Comparison of ENCODE assay signal across 14 cellular contexts in genomic region chr7:129859188-129859587, GRCh38.
A peak's percentile ranks its signal among the peaks of the same experiment; 100 is the strongest.
DNase-seq lines count a peak whose midpoint lies in the region; ATAC-seq, FAIRE-seq and TF ChIP-seq lines count a peak whose summit lies in the region.
"Had no signal": no experiment of that assay in that cellular context is flagged by ENCODE, and none has a peak within 500 bp of the region (broad histone marks: within the 10 kb centered on the region; RNA-seq: fewer than 3 reads in every experiment).

No MANE protein-coding gene starts in this region.

- POLR2A ChIA-PET in naive thymus-derived CD4-positive, alpha-beta T cell (lab: Charles Lee) = no interaction called here

- H3K9ac ChIP-seq in MM.1S (ENCODE audit: low read length) (no peak overlapping the region), astrocyte (ENCODE audit: low read length) (no peak overlapping the region)

- no peaks in the 10 kb centered on the region for H3K9me2 ChIP-seq in MM.1S (replicated peaks; ENCODE audit: insufficient read depth, low read length)

- H3K27me3 ChIP-seq in MM.1S (replicated peaks; ENCODE audit: insufficient read depth, low read length) = no peaks in the 10 kb centered on the region
- no peaks in the 10 kb centered on the region for H3K27me3 ChIP-seq in astrocyte (ENCODE audit: insufficient read depth, low read length)
- no peaks in the 10 kb centered on the region for H3K27me3 ChIP-seq in naive thymus-derived CD4-positive, alpha-beta T cell (ENCODE audit: control insufficient read depth in 2 of 2, insufficient read depth in 2 of 2, low read length in 2 of 2)
- no peaks in the 10 kb centered on the region for H3K27me3 ChIP-seq in dorsolateral prefrontal cortex

- FAIRE-seq in GM18507 (lab: Jason Lieb, UNC) (peak; percentile 74), astrocyte (lab: Jason Lieb, UNC) (no peak)
- FAIRE-seq: urothelium cell line had no signal

- H4K20me1 ChIP-seq in MM.1S (ENCODE audit: insufficient read depth, low read length) (peaks cover 33% of the 10 kb centered on the region), astrocyte (ENCODE audit: insufficient read depth, low read length) (peaks cover 52% of the 10 kb centered on the region)

- no peak for DNase-seq in GM18507 (ENCODE audit: extremely low spot score, insufficient read length, low read depth)
- DNase-seq in MM.1S = no peak
- peak; percentile 81 for DNase-seq in astrocyte (ENCODE audit: low read depth)
- DNase-seq in naive thymus-derived CD4-positive, alpha-beta T cell = no peak
- no peak for DNase-seq in GM19240 (ENCODE audit: insufficient read length, low spot score)
- no peak for DNase-seq in ecto neural progenitor cell (ENCODE audit: low spot score)
- DNase-seq in dorsolateral prefrontal cortex = no peak
- DNase-seq in iPS-NIHi7 (ENCODE audit: extremely low spot score) = no peak
- DNase-seq: DND-41; foreskin fibroblast; NCI-H2029 treated with DMSO at 0.1 percent for 48 hours; stimulated activated CD4-positive, alpha-beta T cell treated with anti-CD3 and anti-CD28 coated beads, Interleukin-4, amount 100 ng/mL, for 24 hours; T-helper 9 cell had no signal

- H3K4me2 ChIP-seq in MM.1S (ENCODE audit: low read depth, low read length) (peak overlapping the region; percentile 7; the same call in 1 of the 2 replicates), astrocyte (ENCODE audit: low read length) (no peak overlapping the region)

- CTCF ChIA-PET in naive thymus-derived CD4-positive, alpha-beta T cell (lab: Charles Lee) = interaction anchor here (0.9 kb wide), 1 partner anchor 28 kb away, joined by 3 read pairs; no protein-coding TSS in a partner anchor

- peaks cover 3% of the 10 kb centered on the region for H3K36me3 Mint-ChIP-seq in astrocyte (ENCODE audit: low read depth, unreplicated experiment)
- H3K36me3 Mint-ChIP-seq in naive thymus-derived CD4-positive, alpha-beta T cell = peaks cover 0 to 22% (median 4%) of the 10 kb centered on the region in 5 donors

- H3K79me2 ChIP-seq in MM.1S (ENCODE audit: low read length) = peaks cover 99% of the 10 kb centered on the region
- H3K79me2 ChIP-seq in astrocyte (ENCODE audit: insufficient read depth, low read length) = peaks cover 89% of the 10 kb centered on the region

- H2AFZ ChIP-seq in MM.1S (ENCODE audit: low read length) = no peak overlapping the region
- H2AFZ ChIP-seq in astrocyte (ENCODE audit: low read depth, low read length) = no peak overlapping the region

- H3K4me1 ChIP-seq in MM.1S (ENCODE audit: low read length) (peaks cover 24% of the 10 kb centered on the region), astrocyte (ENCODE audit: insufficient read depth, low read length) (peaks cover 33% of the 10 kb centered on the region)
- H3K4me1 ChIP-seq in naive thymus-derived CD4-positive, alpha-beta T cell (ENCODE audit: control insufficient read depth in 2 of 2, insufficient read depth in 2 of 2, low read length in 2 of 2) = peaks cover 0 to 22% of the 10 kb centered on the region in 2 donors

- H3K27ac Mint-ChIP-seq in astrocyte (ENCODE audit: unreplicated experiment) = no peak overlapping the region
- peak overlapping the region in 3 of 9 donors; percentile 20 to 53 (median 48) for H3K27ac Mint-ChIP-seq in naive thymus-derived CD4-positive, alpha-beta T cell

- H3K9me3 Mint-ChIP-seq in astrocyte (ENCODE audit: unreplicated experiment) = no peaks in the 10 kb centered on the region
- no peaks in the 10 kb centered on the region for H3K9me3 Mint-ChIP-seq in naive thymus-derived CD4-positive, alpha-beta T cell

- H3F3A ChIP-seq in MM.1S (ENCODE audit: insufficient read depth, low read length) = peaks cover 13% of the 10 kb centered on the region

- H3K9me3 ChIP-seq in MM.1S (replicated peaks; ENCODE audit: insufficient read depth, low read length) (no peaks in the 10 kb centered on the region), astrocyte (ENCODE audit: insufficient read depth, low read depth, low read length) (no peaks in the 10 kb centered on the region)
- no peaks in the 10 kb centered on the region for H3K9me3 ChIP-seq in naive thymus-derived CD4-positive, alpha-beta T cell (ENCODE audit: control insufficient read depth in 2 of 3, low read length in 3 of 3)

- peak; percentile 73 for ATAC-seq in naive thymus-derived CD4-positive, alpha-beta T cell

- intact Hi-C loops in naive thymus-derived CD4-positive, alpha-beta T cell (cut with micrococcal nuclease) = no loop called here
- intact Hi-C loops in dorsolateral prefrontal cortex (cut with DNase I) = no loop called here

- no peaks in the 10 kb centered on the region for H3K27me3 Mint-ChIP-seq in astrocyte (ENCODE audit: low read depth, unreplicated experiment)
- H3K27me3 Mint-ChIP-seq in naive thymus-derived CD4-positive, alpha-beta T cell = no peaks in the 10 kb centered on the region

- H3K4me3 ChIP-seq in MM.1S (ENCODE audit: low read length) (no peak overlapping the region), astrocyte (ENCODE audit: insufficient read depth, low read depth, low read length) (no peak overlapping the region), dorsolateral prefrontal cortex (no peak overlapping the region)
- H3K4me3 ChIP-seq in naive thymus-derived CD4-positive, alpha-beta T cell (ENCODE audit: low read length) = no peak overlapping the region

- H3K36me3 ChIP-seq in MM.1S (replicated peaks; ENCODE audit: insufficient read depth, low read length) (0 out of 2 replicates have a peak, but pooled peaks cover 6% of the 10 kb centered on the region), astrocyte (ENCODE audit: insufficient read depth, low read length) (peaks cover 10% of the 10 kb centered on the region)
- peaks cover 0 to 3% (median 0%) of the 10 kb centered on the region in 3 experiments for H3K36me3 ChIP-seq in naive thymus-derived CD4-positive, alpha-beta T cell (ENCODE audit: control insufficient read depth in 2 of 3, insufficient read depth in 3 of 3, low read length in 3 of 3)

- H3K4me3 Mint-ChIP-seq in astrocyte (ENCODE audit: unreplicated experiment) = peak overlapping the region; percentile 47
- no peak overlapping the region for H3K4me3 Mint-ChIP-seq in naive thymus-derived CD4-positive, alpha-beta T cell

- TF ChIP-seq CTCF in MM.1S (IDR thresholded peaks at IDR 0.05; ENCODE audit: low read length) = no peak
- no peak for TF ChIP-seq CTCF in astrocyte (IDR thresholded peaks at IDR 0.05; ENCODE audit: insufficient read depth, low read depth, low read length)
- no peak for TF ChIP-seq CTCF in dorsolateral prefrontal cortex (IDR thresholded peaks at IDR 0.05 in 54 of 56, conservative IDR thresholded peaks at IDR 0.05 in 2 of 56; ENCODE audit: low read depth in 1 of 56, partially characterized antibody in 56 of 56)

- no peak overlapping the region for H3K27ac ChIP-seq in MM.1S (ENCODE audit: low read length)
- H3K27ac ChIP-seq in astrocyte (ENCODE audit: low read depth, low read length) = no peak overlapping the region
- no peak overlapping the region for H3K27ac ChIP-seq in naive thymus-derived CD4-positive, alpha-beta T cell (ENCODE audit: low read depth, low read length)
- H3K27ac ChIP-seq in dorsolateral prefrontal cortex = peak overlapping the region in 13 of 59 donors; percentile 3 to 79 (median 38)

- peaks cover 41% of the 10 kb centered on the region for H3K4me1 Mint-ChIP-seq in astrocyte (ENCODE audit: low read depth, unreplicated experiment)
- peaks cover 26 to 97% (median 88%) of the 10 kb centered on the region in 7 donors for H3K4me1 Mint-ChIP-seq in naive thymus-derived CD4-positive, alpha-beta T cell
